ENCODE assay signal across 18 cellular contexts in the genomic region with DNA sequence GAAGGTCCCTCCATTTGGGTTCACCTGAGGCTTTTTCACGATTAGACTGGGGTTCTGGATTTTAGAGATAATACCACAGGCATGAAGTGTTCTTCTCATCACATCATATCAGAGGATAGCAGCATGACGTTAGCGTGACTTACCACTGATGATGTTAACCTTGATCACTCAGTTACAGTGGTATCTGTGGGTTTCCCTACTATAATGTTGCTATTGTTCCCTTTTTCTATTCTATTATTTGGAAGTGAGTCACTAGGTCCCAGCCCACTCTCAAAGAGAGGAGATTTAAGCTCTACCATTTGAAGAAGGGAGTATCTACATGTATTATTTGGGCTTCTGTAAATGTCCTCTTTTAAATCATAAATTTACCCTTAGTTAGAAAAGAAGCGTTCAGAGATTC.
A peak's percentile ranks its signal among the peaks of the same experiment; 100 is the strongest.
DNase-seq lines count a peak whose midpoint lies in the region; ATAC-seq, FAIRE-seq and TF ChIP-seq lines count a peak whose summit lies in the region.
"Had no signal": no experiment of that assay in that cellular context is flagged by ENCODE, and none has a peak within 500 bp of the region (broad histone marks: within the 10 kb centered on the region; RNA-seq: fewer than 3 reads in every experiment).

No MANE protein-coding gene starts in this region.

- H2AFZ ChIP-seq in GM23248 = no peak overlapping the region
- H2AFZ ChIP-seq in K562 (ENCODE audit: low read depth, low read length) = no peak overlapping the region

- H3F3A ChIP-seq in GM23248 (ENCODE audit: insufficient read depth) = no peaks in the 10 kb centered on the region

- H3K4me3 ChIP-seq in GM23248 = no peak overlapping the region
- no peak overlapping the region for H3K4me3 ChIP-seq in K562
- H3K4me3 ChIP-seq in adrenal gland = no peak overlapping the region
- H3K4me3 ChIP-seq: lung, pancreas, SJSA1, thoracic aorta had no signal

- TF ChIP-seq RAD21 in K562 (CRISPR knock-in tag; conservative IDR thresholded peaks at IDR 0.05 in 1 of 2, IDR thresholded peaks at IDR 0.05 in 1 of 2) = no peak

- DNase-seq in GM23248 = peak; percentile 20
- peak; percentile 67 for DNase-seq in RPMI7951 (ENCODE audit: low read depth)
- DNase-seq in K562 (ENCODE audit: extremely low read depth in 1 of 4, low spot score in 3 of 4) = peak in 1 of 4 experiments; percentile 16
- DNase-seq in myocyte (ENCODE audit: low read depth) = peak; percentile 13
- no peak for DNase-seq in adrenal gland
- DNase-seq in hepatic stellate cell (ENCODE audit: low spot score) = no peak
- no peak for DNase-seq in T1000 (lab: John Stamatoyannopoulos, UW)
- DNase-seq: activated CD4-positive, alpha-beta T cell treated with anti-CD3 and anti-CD28 coated beads, Interleukin-2, amount 50 U/mL, for 1 hour; naive thymus-derived CD8-positive, alpha-beta T cell; NCI-H526; pancreas; stimulated activated CD4-positive, alpha-beta T cell treated with anti-CD3 and anti-CD28 coated beads, Interleukin-4, amount 100 ng/mL, for 1 hour had no signal

- TF ChIP-seq EP300 in K562 (IDR thresholded peaks at IDR 0.05; ENCODE audit: low read length) = no peak

- in situ Hi-C loops in GM23248 (cut with MboI) (no loop called here), K562 (cut with MboI) (no loop called here)

- intact Hi-C loops in K562 (cut with micrococcal nuclease) (no loop called here), adrenal gland (cut with DNase I) (no loop called here)

- H3K27me3 ChIP-seq in GM23248 (replicated peaks; ENCODE audit: insufficient read depth) (no peaks in the 10 kb centered on the region), K562 (ENCODE audit: control insufficient read depth in 2 of 2, insufficient read depth in 2 of 2, low read length in 2 of 2) (no peaks in the 10 kb centered on the region; a peak in 1 of 5 replicates), adrenal gland (no peaks in the 10 kb centered on the region)
- H3K27me3 ChIP-seq: pancreas, SJSA1 had no signal

- TF ChIP-seq CTCF in K562 (IDR thresholded peaks at IDR 0.05 in 2 of 3, conservative IDR thresholded peaks at IDR 0.05 in 1 of 3; ENCODE audit: insufficient read depth in 2 of 3, low read depth in 1 of 3, low read length in 3 of 3) (no peak), adrenal gland (IDR thresholded peaks at IDR 0.05) (no peak)

- ATAC-seq in K562 (no peak; the same call in 2 of the 3 replicates), HG03354 (IDR thresholded peaks at IDR 0.05; ENCODE audit: poor library complexity, severe bottlenecking, unreplicated experiment) (no peak)
- ATAC-seq: naive thymus-derived CD8-positive, alpha-beta T cell; pancreas had no signal

- H4K20me1 ChIP-seq in GM23248 (ENCODE audit: insufficient read depth) = no peaks in the 10 kb centered on the region
- H4K20me1 ChIP-seq in K562 (replicated peaks; ENCODE audit: control insufficient read depth, insufficient read depth, low read length) = 0 out of 2 replicates have a peak, but pooled peaks cover 4% of the 10 kb centered on the region

- H3K27ac ChIP-seq in GM23248 = no peak overlapping the region
- no peak overlapping the region for H3K27ac ChIP-seq in K562 (ENCODE audit: extremely low read depth, low read depth, low read length)
- no peak overlapping the region for H3K27ac ChIP-seq in adrenal gland
- H3K27ac ChIP-seq: pancreas, SJSA1, thoracic aorta had no signal

- TF ChIP-seq POLR2A in K562 (conservative IDR thresholded peaks at IDR 0.05) = no peak
- TF ChIP-seq POLR2A in adrenal gland (IDR thresholded peaks at IDR 0.05) = no peak

- CTCF ChIA-PET in K562 (lab: Yijun Ruan, JAX; ENCODE audit: low intra/inter-chr PET ratio) = no interaction called here

- H3K9me1 ChIP-seq in K562 (ENCODE audit: control insufficient read depth, insufficient read depth, low read length) = no peaks in the 10 kb centered on the region

- 80 to 88% methylated on average over 4 of the region's 4 CpGs for WGBS in GM23248 (ENCODE audit: low coverage in 1 of 2, low lambda C conversion rate in 2 of 2, missing lambda C conversion rate in 2 of 2), 2 experiments
- 0% methylated on average over 4 of the region's 4 CpGs for WGBS in K562 (ENCODE audit: insufficient coverage, low coverage, missing lambda C conversion rate)
- 78 to 93% (median 89%) methylated on average over 4 of the region's 4 CpGs for WGBS in adrenal gland, 4 donors

- peak; percentile 29 for FAIRE-seq in K562 (lab: Jason Lieb, UNC)
- FAIRE-seq: GM12892, H1, pancreas had no signal

- H3K9me3 ChIP-seq in GM23248 (ENCODE audit: low read depth) (no peaks in the 10 kb centered on the region), K562 (replicated peaks; ENCODE audit: control insufficient read depth, insufficient read depth, low read depth, low read length) (no peaks in the 10 kb centered on the region), adrenal gland (replicated peaks in 1 of 3) (no peaks in the 10 kb centered on the region)
- H3K9me3 ChIP-seq: pancreas, SJSA1, thoracic aorta had no signal

- no peak overlapping the region for H3K4me2 ChIP-seq in GM23248 (ENCODE audit: unreplicated experiment)
- H3K4me2 ChIP-seq in K562 (ENCODE audit: insufficient read depth, low read length) = no peak overlapping the region

- H3K36me3 ChIP-seq in GM23248 (ENCODE audit: low read depth) = no peaks in the 10 kb centered on the region
- no peaks in the 10 kb centered on the region for H3K36me3 ChIP-seq in K562 (ENCODE audit: control insufficient read depth, insufficient read depth, low read length)
- no peaks in the 10 kb centered on the region for H3K36me3 ChIP-seq in adrenal gland (replicated peaks in 1 of 2)
- H3K36me3 ChIP-seq: pancreas, SJSA1, thoracic aorta had no signal

- H3K9me2 ChIP-seq in GM23248 (ENCODE audit: insufficient read depth) = no peaks in the 10 kb centered on the region

- H3K4me1 ChIP-seq in GM23248 (ENCODE audit: insufficient read depth) (peaks cover 6% of the 10 kb centered on the region; the same call in 1 of the 2 replicates), K562 (replicated peaks in 1 of 2; ENCODE audit: control insufficient read depth in 2 of 2, insufficient read depth in 2 of 2, low read length in 2 of 2) (no peaks in the 10 kb centered on the region; a peak in 1 of 5 replicates), adrenal gland (replicated peaks in 1 of 2) (peaks cover 0 to 3% of the 10 kb centered on the region in 2 donors)
- H3K4me1 ChIP-seq: SJSA1 had no signal

- POLR2A ChIA-PET in K562 (lab: Yijun Ruan, JAX) = no interaction called here

- H3K9ac ChIP-seq in GM23248 = no peak overlapping the region
- no peak overlapping the region for H3K9ac ChIP-seq in K562 (ENCODE audit: insufficient read depth in 1 of 2, low read depth in 2 of 2, low read length in 2 of 2)

- H3K79me2 ChIP-seq in GM23248 (ENCODE audit: insufficient read depth) (no peaks in the 10 kb centered on the region), K562 (ENCODE audit: control insufficient read depth, insufficient read depth, low read length) (no peaks in the 10 kb centered on the region)

- BruUV-seq in K562 (replicated peaks; lab: Mats Ljungman, UMichigan) = no TSS peak

TF ChIP-seq in K562, 482 proteins besides CTCF, POLR2A, EP300 and RAD21 (continues in another document):
- TF ChIP-seq HNRNPLL (IDR thresholded peaks at IDR 0.05; ENCODE audit: low read depth, low read length, poor library complexity, severe bottlenecking) (no peak), TCF3 (CRISPR knock-in tag; IDR thresholded peaks at IDR 0.05) (peak; percentile 46), ZNF165 (CRISPR knock-in tag; IDR thresholded peaks at IDR 0.05; ENCODE audit: borderline replicate concordance) (no peak), SMARCE1 (IDR thresholded peaks at IDR 0.05) (no peak), FOSL1 (tag; conservative IDR thresholded peaks at IDR 0.05) (peak; percentile 82), POLR3A (IDR thresholded peaks at IDR 0.05; ENCODE audit: borderline replicate concordance, extremely low read depth, insufficient read depth, insufficient read length) (no peak), DIDO1 (tag; IDR thresholded peaks at IDR 0.05; ENCODE audit: low read depth) (no peak), ATF1 (CRISPR knock-in tag; IDR thresholded peaks at IDR 0.05) (no peak), ATF1 (tag; IDR thresholded peaks at IDR 0.05) (no peak), FOS (IDR thresholded peaks at IDR 0.05; ENCODE audit: extremely low read depth, insufficient read length) (no peak)
- TF ChIP-seq, protein P1, sequence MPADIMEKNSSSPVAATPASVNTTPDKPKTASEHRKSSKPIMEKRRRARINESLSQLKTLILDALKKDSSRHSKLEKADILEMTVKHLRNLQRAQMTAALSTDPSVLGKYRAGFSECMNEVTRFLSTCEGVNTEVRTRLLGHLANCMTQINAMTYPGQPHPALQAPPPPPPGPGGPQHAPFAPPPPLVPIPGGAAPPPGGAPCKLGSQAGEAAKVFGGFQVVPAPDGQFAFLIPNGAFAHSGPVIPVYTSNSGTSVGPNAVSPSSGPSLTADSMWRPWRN (IDR thresholded peaks at IDR 0.05; ENCODE audit: low read depth) = no peak
- TF ChIP-seq, protein P2, sequence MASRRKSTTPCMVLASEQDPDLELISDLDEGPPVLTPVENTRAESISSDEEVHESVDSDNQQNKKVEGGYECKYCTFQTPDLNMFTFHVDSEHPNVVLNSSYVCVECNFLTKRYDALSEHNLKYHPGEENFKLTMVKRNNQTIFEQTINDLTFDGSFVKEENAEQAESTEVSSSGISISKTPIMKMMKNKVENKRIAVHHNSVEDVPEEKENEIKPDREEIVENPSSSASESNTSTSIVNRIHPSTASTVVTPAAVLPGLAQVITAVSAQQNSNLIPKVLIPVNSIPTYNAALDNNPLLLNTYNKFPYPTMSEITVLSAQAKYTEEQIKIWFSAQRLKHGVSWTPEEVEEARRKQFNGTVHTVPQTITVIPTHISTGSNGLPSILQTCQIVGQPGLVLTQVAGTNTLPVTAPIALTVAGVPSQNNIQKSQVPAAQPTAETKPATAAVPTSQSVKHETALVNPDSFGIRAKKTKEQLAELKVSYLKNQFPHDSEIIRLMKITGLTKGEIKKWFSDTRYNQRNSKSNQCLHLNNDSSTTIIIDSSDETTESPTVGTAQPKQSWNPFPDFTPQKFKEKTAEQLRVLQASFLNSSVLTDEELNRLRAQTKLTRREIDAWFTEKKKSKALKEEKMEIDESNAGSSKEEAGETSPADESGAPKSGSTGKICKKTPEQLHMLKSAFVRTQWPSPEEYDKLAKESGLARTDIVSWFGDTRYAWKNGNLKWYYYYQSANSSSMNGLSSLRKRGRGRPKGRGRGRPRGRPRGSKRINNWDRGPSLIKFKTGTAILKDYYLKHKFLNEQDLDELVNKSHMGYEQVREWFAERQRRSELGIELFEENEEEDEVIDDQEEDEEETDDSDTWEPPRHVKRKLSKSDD (conservative IDR thresholded peaks at IDR 0.05; ENCODE audit: low read length) = no peak

Comparison
In these comparisons a context has a peak if more than half of its experiments do, and no peak if none do; other contexts are left out.
1. DNase-seq: peak in GM23248 (single experiment), RPMI7951 (single experiment) and myocyte (single experiment); none in adrenal gland (0 of 7), hepatic stellate cell (single experiment) and T1000 (single experiment).